Comparison of ENCODE assay signal across 32 cellular contexts in genomic region chr2:142139384-142139783, GRCh38. TPM values are rescaled to one million over a fixed set of nuclear protein-coding genes. Genes with fewer than 3 reads are reported as not detected.
"Had no signal": no experiment of that assay in that cellular context is flagged by ENCODE, and none has a peak within 500 bp of the region (broad histone marks: within the 10 kb centered on the region; RNA-seq: fewer than 3 reads in every experiment).

No MANE protein-coding gene starts in this region.

- H3K4me2 ChIP-seq: hepatocyte, neural progenitor cell had no signal

- H3K27me3 ChIP-seq: colonic mucosa, hepatocyte, neural progenitor cell, thyroid gland, upper lobe of left lung, vagina had no signal

- FAIRE-seq: endometrium had no signal

- H3K9me3 ChIP-seq: colonic mucosa, left ventricle myocardium inferior, thyroid gland, upper lobe of left lung, vagina had no signal

- H3K4me3 ChIP-seq: colonic mucosa, hepatocyte, left ventricle myocardium inferior, neural progenitor cell, skin epidermis, thyroid gland, upper lobe of left lung, vagina had no signal

- H3K27me3 Mint-ChIP-seq: activated CD8-positive, alpha-beta memory T cell treated with anti-CD3 and anti-CD28 coated beads, Interleukin-2, amount 10 ng/mL, durations not matched to agents 7 days and 5 days; activated naive CD4-positive, alpha-beta T cell treated with anti-CD3 and anti-CD28 coated beads, Interleukin-2, amount 50 U/mL, for 24 hours; activated naive CD8-positive, alpha-beta T cell treated with anti-CD3 and anti-CD28 coated beads, Interleukin-2, amount 50 U/mL, for 24 hours; naive thymus-derived CD4-positive, alpha-beta T cell had no signal

- H3K36me3 ChIP-seq: colonic mucosa, left ventricle myocardium inferior, neural progenitor cell, thyroid gland, upper lobe of left lung, vagina had no signal

- H3K79me2 ChIP-seq: hepatocyte had no signal

- H3K4me3 Mint-ChIP-seq: activated B cell treated with CpG ODN at 0.5 μM for 24 hours; activated CD8-positive, alpha-beta memory T cell treated with anti-CD3 and anti-CD28 coated beads, Interleukin-2, amount 10 ng/mL, durations not matched to agents 7 days and 5 days; activated CD8-positive, alpha-beta T cell treated with anti-CD3 and anti-CD28 coated beads, Interleukin-2, amount 10 ng/mL, durations not matched to agents 7 days and 5 days; activated naive CD4-positive, alpha-beta T cell treated with anti-CD3 and anti-CD28 coated beads, Interleukin-2, amount 50 U/mL, for 24 hours; activated naive CD8-positive, alpha-beta T cell treated with anti-CD3 and anti-CD28 coated beads, Interleukin-2, amount 50 U/mL, for 24 hours; mesothelial cell of epicardium; naive thymus-derived CD4-positive, alpha-beta T cell; neural progenitor cell; stimulated activated effector memory CD8-positive, alpha-beta T cell treated with anti-CD3 and anti-CD28 coated beads, Interleukin-12 subunit alpha, Interleukin-12 subunit beta, amount 100 ng/mL, for 72 hours; stimulated activated naive CD8-positive, alpha-beta T cell treated with anti-CD3 and anti-CD28 coated beads, Interleukin-15, Interleukin-2, amounts not matched to agents 100 ng/mL and 50 ng/mL, for 24 hours; T-helper 2 cell treated with Interferon-gamma antibody and Interleukin-4, amounts not matched to agents 5 μg/mL and 100 μg/mL, for 36 hours had no signal

- ATAC-seq: activated CD8-positive, alpha-beta memory T cell treated with anti-CD3 and anti-CD28 coated beads, Interleukin-2, amount 10 ng/mL, durations not matched to agents 7 days and 5 days; activated CD8-positive, alpha-beta T cell treated with anti-CD3 and anti-CD28 coated beads, Interleukin-2, amount 10 ng/mL, durations not matched to agents 7 days and 5 days; activated naive CD8-positive, alpha-beta T cell treated with anti-CD3 and anti-CD28 coated beads, Interleukin-2, amount 50 U/mL, for 24 hours; naive thymus-derived CD4-positive, alpha-beta T cell; sciatic nerve; stimulated activated effector memory CD8-positive, alpha-beta T cell treated with anti-CD3 and anti-CD28 coated beads, Interleukin-12 subunit alpha, Interleukin-12 subunit beta, amount 100 ng/mL, for 72 hours had no signal

- H2AFZ ChIP-seq: hepatocyte, neural progenitor cell had no signal

- H3K36me3 Mint-ChIP-seq: activated CD8-positive, alpha-beta memory T cell treated with anti-CD3 and anti-CD28 coated beads, Interleukin-2, amount 10 ng/mL, durations not matched to agents 7 days and 5 days; activated naive CD4-positive, alpha-beta T cell treated with anti-CD3 and anti-CD28 coated beads, Interleukin-2, amount 50 U/mL, for 24 hours; mesothelial cell of epicardium; naive thymus-derived CD4-positive, alpha-beta T cell; neural progenitor cell; stimulated activated effector memory CD8-positive, alpha-beta T cell treated with anti-CD3 and anti-CD28 coated beads, Interleukin-12 subunit alpha, Interleukin-12 subunit beta, amount 100 ng/mL, for 72 hours had no signal

- H3K4me1 Mint-ChIP-seq: activated B cell treated with CpG ODN at 0.5 μM for 24 hours; activated CD8-positive, alpha-beta memory T cell treated with anti-CD3 and anti-CD28 coated beads, Interleukin-2, amount 10 ng/mL, durations not matched to agents 7 days and 5 days; activated naive CD4-positive, alpha-beta T cell treated with anti-CD3 and anti-CD28 coated beads, Interleukin-2, amount 50 U/mL, for 24 hours; activated naive CD8-positive, alpha-beta T cell treated with anti-CD3 and anti-CD28 coated beads, Interleukin-2, amount 50 U/mL, for 24 hours; naive thymus-derived CD4-positive, alpha-beta T cell; stimulated activated effector memory CD8-positive, alpha-beta T cell treated with anti-CD3 and anti-CD28 coated beads, Interleukin-12 subunit alpha, Interleukin-12 subunit beta, amount 100 ng/mL, for 72 hours had no signal

- H3K9me3 Mint-ChIP-seq: activated B cell treated with CpG ODN at 0.5 μM for 24 hours; activated naive CD8-positive, alpha-beta T cell treated with anti-CD3 and anti-CD28 coated beads, Interleukin-2, amount 50 U/mL, for 24 hours; activated T-helper 2 cell treated with anti-CD3 and anti-CD28 coated beads, Interferon-gamma antibody, Interleukin-2, Interleukin-4, amounts not matched to agents 10 μg/mL and 5 μg/mL and 100 μg/mL, durations not matched to agents 14 hours and 24 hours and 36 hours; mesothelial cell of epicardium; neural progenitor cell; stimulated activated naive CD8-positive, alpha-beta T cell treated with anti-CD3 and anti-CD28 coated beads, Interleukin-15, Interleukin-2, amounts not matched to agents 100 ng/mL and 50 ng/mL, for 24 hours; T-helper 2 cell treated with Interferon-gamma antibody and Interleukin-4, amounts not matched to agents 5 μg/mL and 100 μg/mL, for 36 hours had no signal

- H3K4me1 ChIP-seq: colonic mucosa, left ventricle myocardium inferior, neural progenitor cell, upper lobe of left lung, vagina had no signal

- H3K27ac Mint-ChIP-seq: activated B cell treated with CpG ODN at 0.5 μM for 24 hours; activated CD8-positive, alpha-beta memory T cell treated with anti-CD3 and anti-CD28 coated beads, Interleukin-2, amount 10 ng/mL, durations not matched to agents 7 days and 5 days; activated CD8-positive, alpha-beta T cell treated with anti-CD3 and anti-CD28 coated beads, Interleukin-2, amount 10 ng/mL, durations not matched to agents 7 days and 5 days; activated naive CD4-positive, alpha-beta T cell treated with anti-CD3 and anti-CD28 coated beads, Interleukin-2, amount 50 U/mL, for 24 hours; activated naive CD8-positive, alpha-beta T cell treated with anti-CD3 and anti-CD28 coated beads, Interleukin-2, amount 50 U/mL, for 24 hours; activated T-helper 2 cell treated with anti-CD3 and anti-CD28 coated beads, Interferon-gamma antibody, Interleukin-2, Interleukin-4, amounts not matched to agents 10 μg/mL and 5 μg/mL and 100 μg/mL, durations not matched to agents 14 hours and 24 hours and 36 hours; mesothelial cell of epicardium; naive thymus-derived CD4-positive, alpha-beta T cell; neural progenitor cell; stimulated activated effector memory CD8-positive, alpha-beta T cell treated with anti-CD3 and anti-CD28 coated beads, Interleukin-12 subunit alpha, Interleukin-12 subunit beta, amount 100 ng/mL, for 72 hours; stimulated activated naive CD8-positive, alpha-beta T cell treated with anti-CD3 and anti-CD28 coated beads, Interleukin-15, Interleukin-2, amounts not matched to agents 100 ng/mL and 50 ng/mL, for 24 hours; T-helper 2 cell treated with Interferon-gamma antibody and Interleukin-4, amounts not matched to agents 5 μg/mL and 100 μg/mL, for 36 hours had no signal

- H3K9ac ChIP-seq: neural progenitor cell had no signal

- DNase-seq: activated B cell treated with CpG ODN at 0.5 μM for 24 hours; activated CD8-positive, alpha-beta memory T cell treated with anti-CD3 and anti-CD28 coated beads, Interleukin-2, amount 10 ng/mL, durations not matched to agents 7 days and 5 days; activated CD8-positive, alpha-beta T cell treated with anti-CD3 and anti-CD28 coated beads, Interleukin-2, amount 10 ng/mL, durations not matched to agents 7 days and 5 days; activated naive CD8-positive, alpha-beta T cell treated with anti-CD3 and anti-CD28 coated beads, Interleukin-2, amount 50 U/mL, for 24 hours; activated T-cell treated with anti-CD3 and anti-CD28 coated beads, Interleukin-2, amount 50 U/mL, for 48 hours; amygdala; cerebellar nuclear complex; colonic mucosa; effector CD8-positive, alpha-beta T cell; islet precursor cell; left ventricle myocardium inferior; naive thymus-derived CD4-positive, alpha-beta T cell; occipital lobe; posterior cingulate gyrus; stimulated activated CD4-positive, alpha-beta T cell treated with anti-CD3 and anti-CD28 coated beads, Interleukin-4, amount 100 ng/mL, for 24 hours; T-helper 1 cell; thyroid gland; upper lobe of left lung had no signal

- H3K27ac ChIP-seq: colonic mucosa, epithelial cell of prostate, hepatocyte, left ventricle myocardium inferior, neural progenitor cell, skin epidermis, thyroid gland, upper lobe of left lung, vagina had no signal

RNA-seq across cellular contexts. Expression of gene LRP1B, which starts 8.6 kb away (rescaled TPM):
- total RNA-seq: activated B cell treated with CpG ODN at 0.5 μM for 24 hours; activated CD8-positive, alpha-beta memory T cell treated with anti-CD3 and anti-CD28 coated beads, Interleukin-2, amount 10 ng/mL, durations not matched to agents 7 days and 5 days; activated CD8-positive, alpha-beta T cell treated with anti-CD3 and anti-CD28 coated beads, Interleukin-2, amount 10 ng/mL, durations not matched to agents 7 days and 5 days; activated T-helper 2 cell treated with anti-CD3 and anti-CD28 coated beads, Interferon-gamma antibody, Interleukin-2, Interleukin-4, amounts not matched to agents 10 μg/mL and 5 μg/mL and 100 μg/mL, durations not matched to agents 14 hours and 24 hours and 36 hours; lung microvascular endothelial cell had no signal
